ENCODE assay signal across 19 cellular contexts in genomic region chr17:80817321-80817845, GRCh38.
A peak's percentile ranks its signal among the peaks of the same experiment; 100 is the strongest.
DNase-seq lines count a peak whose midpoint lies in the region; ATAC-seq, FAIRE-seq and TF ChIP-seq lines count a peak whose summit lies in the region.
"Had no signal": no experiment of that assay in that cellular context is flagged by ENCODE, and none has a peak within 500 bp of the region (broad histone marks: within the 10 kb centered on the region; RNA-seq: fewer than 3 reads in every experiment).

No MANE protein-coding gene starts in this region.

- peaks cover 65% of the 10 kb centered on the region for H3K36me3 Mint-ChIP-seq in activated T-cell treated with anti-CD3 and anti-CD28 coated beads, Interleukin-2, amount 50 U/mL, for 24 hours (ENCODE audit: low read depth)
- peaks cover 39% of the 10 kb centered on the region for H3K36me3 Mint-ChIP-seq in activated T-cell treated with anti-CD3 and anti-CD28 coated beads, Interleukin-2, amount 50 U/mL, for 4 hours (ENCODE audit: insufficient read depth)
- H3K36me3 Mint-ChIP-seq in astrocyte (ENCODE audit: low read depth, unreplicated experiment) (peaks cover 18% of the 10 kb centered on the region), progenitor cell of endocrine pancreas (ENCODE audit: insufficient read depth) (peaks cover under 1% of the 10 kb centered on the region)

- H3K4me3 Mint-ChIP-seq in activated T-cell treated with anti-CD3 and anti-CD28 coated beads, Interleukin-2, amount 50 U/mL, for 24 hours = no peak overlapping the region
- H3K4me3 Mint-ChIP-seq in activated T-cell treated with anti-CD3 and anti-CD28 coated beads, Interleukin-2, amount 50 U/mL, for 4 hours = no peak overlapping the region
- H3K4me3 Mint-ChIP-seq in astrocyte (ENCODE audit: unreplicated experiment) = no peak overlapping the region
- no peak overlapping the region for H3K4me3 Mint-ChIP-seq in progenitor cell of endocrine pancreas (ENCODE audit: low read depth)

- no peaks in the 10 kb centered on the region for H3K27me3 Mint-ChIP-seq in activated T-cell treated with anti-CD3 and anti-CD28 coated beads, Interleukin-2, amount 50 U/mL, for 24 hours
- no peaks in the 10 kb centered on the region for H3K27me3 Mint-ChIP-seq in activated T-cell treated with anti-CD3 and anti-CD28 coated beads, Interleukin-2, amount 50 U/mL, for 4 hours (ENCODE audit: low read depth)
- H3K27me3 Mint-ChIP-seq in astrocyte (ENCODE audit: low read depth, unreplicated experiment) (no peaks in the 10 kb centered on the region), progenitor cell of endocrine pancreas (no peaks in the 10 kb centered on the region)

- H3K27ac Mint-ChIP-seq in activated T-cell treated with anti-CD3 and anti-CD28 coated beads, Interleukin-2, amount 50 U/mL, for 24 hours = peak overlapping the region; percentile 8
- H3K27ac Mint-ChIP-seq in astrocyte (ENCODE audit: unreplicated experiment) (peak overlapping the region; percentile 30), progenitor cell of endocrine pancreas (peak overlapping the region; percentile 39)

- peaks cover 51% of the 10 kb centered on the region for H3K36me3 ChIP-seq in KOPT-K1 (ENCODE audit: insufficient read depth, low read length)
- H3K36me3 ChIP-seq in astrocyte (ENCODE audit: insufficient read depth, low read length) = no peaks in the 10 kb centered on the region
- H3K36me3 ChIP-seq: cardiac muscle cell, thoracic aorta had no signal

- H3K4me1 Mint-ChIP-seq in activated T-cell treated with anti-CD3 and anti-CD28 coated beads, Interleukin-2, amount 50 U/mL, for 24 hours (ENCODE audit: low read depth) = peaks cover 52% of the 10 kb centered on the region
- peaks cover 54% of the 10 kb centered on the region for H3K4me1 Mint-ChIP-seq in activated T-cell treated with anti-CD3 and anti-CD28 coated beads, Interleukin-2, amount 50 U/mL, for 4 hours (ENCODE audit: low read depth)
- H3K4me1 Mint-ChIP-seq in astrocyte (ENCODE audit: low read depth, unreplicated experiment) (peaks cover 10% of the 10 kb centered on the region), progenitor cell of endocrine pancreas (ENCODE audit: low read depth) (peaks cover 7% of the 10 kb centered on the region)

- H2AFZ ChIP-seq in astrocyte (ENCODE audit: low read depth, low read length) = no peak overlapping the region

- FAIRE-seq in astrocyte (lab: Jason Lieb, UNC) = no peak
- FAIRE-seq: G401.6 had no signal

- TF ChIP-seq CTCF in astrocyte (IDR thresholded peaks at IDR 0.05; ENCODE audit: insufficient read depth, low read depth, low read length) (no peak), progenitor cell of endocrine pancreas (IDR thresholded peaks at IDR 0.05; ENCODE audit: unreplicated experiment) (no peak)

- H4K20me1 ChIP-seq in astrocyte (ENCODE audit: insufficient read depth, low read length) = no peaks in the 10 kb centered on the region

- peak overlapping the region; percentile 83 for H3K27ac ChIP-seq in KOPT-K1 (ENCODE audit: low read depth, low read length, poor library complexity, severe bottlenecking)
- H3K27ac ChIP-seq in astrocyte (ENCODE audit: low read depth, low read length) = no peak overlapping the region
- H3K27ac ChIP-seq: C4-2B, cardiac muscle cell, thoracic aorta had no signal

- no peak overlapping the region for H3K9ac ChIP-seq in astrocyte (ENCODE audit: low read length)

- H3K79me2 ChIP-seq in astrocyte (ENCODE audit: insufficient read depth, low read length) = peaks cover 4% of the 10 kb centered on the region

- no peaks in the 10 kb centered on the region for H3K9me3 ChIP-seq in KOPT-K1 (ENCODE audit: insufficient read depth, low read length, poor library complexity, severe bottlenecking)
- no peaks in the 10 kb centered on the region for H3K9me3 ChIP-seq in astrocyte (ENCODE audit: insufficient read depth, low read depth, low read length)
- H3K9me3 ChIP-seq: thoracic aorta had no signal

- no peaks in the 10 kb centered on the region for H3K4me1 ChIP-seq in astrocyte (ENCODE audit: insufficient read depth, low read length)

- ATAC-seq in activated T-cell treated with anti-CD3 and anti-CD28 coated beads, Interleukin-2, amount 50 U/mL, for 4 hours = no peak
- ATAC-seq: HepG2, right cardiac atrium had no signal

- H3K4me2 ChIP-seq in astrocyte (ENCODE audit: low read length) = no peak overlapping the region

- H3K9me3 Mint-ChIP-seq in activated T-cell treated with anti-CD3 and anti-CD28 coated beads, Interleukin-2, amount 50 U/mL, for 24 hours = no peaks in the 10 kb centered on the region
- H3K9me3 Mint-ChIP-seq in activated T-cell treated with anti-CD3 and anti-CD28 coated beads, Interleukin-2, amount 50 U/mL, for 4 hours = no peaks in the 10 kb centered on the region
- no peaks in the 10 kb centered on the region for H3K9me3 Mint-ChIP-seq in astrocyte (ENCODE audit: unreplicated experiment)
- no peaks in the 10 kb centered on the region for H3K9me3 Mint-ChIP-seq in progenitor cell of endocrine pancreas (ENCODE audit: low read depth)

- no peaks in the 10 kb centered on the region for H3K27me3 ChIP-seq in astrocyte (ENCODE audit: insufficient read depth, low read length)
- H3K27me3 ChIP-seq: cardiac muscle cell had no signal

- H3K4me3 ChIP-seq in astrocyte (ENCODE audit: insufficient read depth, low read depth, low read length) = no peak overlapping the region
- H3K4me3 ChIP-seq: cardiac muscle cell, thoracic aorta had no signal

- no peak for DNase-seq in activated T-cell treated with anti-CD3 and anti-CD28 coated beads, Interleukin-2, amount 50 U/mL, for 24 hours
- DNase-seq in activated T-cell treated with anti-CD3 and anti-CD28 coated beads, Interleukin-2, amount 50 U/mL, for 4 hours = no peak
- no peak for DNase-seq in astrocyte (ENCODE audit: low read depth)
- no peak for DNase-seq in progenitor cell of endocrine pancreas (ENCODE audit: low spot score, unreplicated experiment)
- DNase-seq in NCI-H146 (lab: John Stamatoyannopoulos, UW) = no peak
- no peak for DNase-seq in RKO (ENCODE audit: low spot score)
- DNase-seq in pons (ENCODE audit: low spot score) = no peak
- DNase-seq: activated CD4-positive, alpha-beta T cell treated with anti-CD3 and anti-CD28 coated beads for 48 hours; amniotic stem cell; NCI-H1105 treated with DMSO at 0.1 percent for 48 hours; NCI-H524; nucleus accumbens; right cardiac atrium had no signal
